In the genomic region with DNA sequence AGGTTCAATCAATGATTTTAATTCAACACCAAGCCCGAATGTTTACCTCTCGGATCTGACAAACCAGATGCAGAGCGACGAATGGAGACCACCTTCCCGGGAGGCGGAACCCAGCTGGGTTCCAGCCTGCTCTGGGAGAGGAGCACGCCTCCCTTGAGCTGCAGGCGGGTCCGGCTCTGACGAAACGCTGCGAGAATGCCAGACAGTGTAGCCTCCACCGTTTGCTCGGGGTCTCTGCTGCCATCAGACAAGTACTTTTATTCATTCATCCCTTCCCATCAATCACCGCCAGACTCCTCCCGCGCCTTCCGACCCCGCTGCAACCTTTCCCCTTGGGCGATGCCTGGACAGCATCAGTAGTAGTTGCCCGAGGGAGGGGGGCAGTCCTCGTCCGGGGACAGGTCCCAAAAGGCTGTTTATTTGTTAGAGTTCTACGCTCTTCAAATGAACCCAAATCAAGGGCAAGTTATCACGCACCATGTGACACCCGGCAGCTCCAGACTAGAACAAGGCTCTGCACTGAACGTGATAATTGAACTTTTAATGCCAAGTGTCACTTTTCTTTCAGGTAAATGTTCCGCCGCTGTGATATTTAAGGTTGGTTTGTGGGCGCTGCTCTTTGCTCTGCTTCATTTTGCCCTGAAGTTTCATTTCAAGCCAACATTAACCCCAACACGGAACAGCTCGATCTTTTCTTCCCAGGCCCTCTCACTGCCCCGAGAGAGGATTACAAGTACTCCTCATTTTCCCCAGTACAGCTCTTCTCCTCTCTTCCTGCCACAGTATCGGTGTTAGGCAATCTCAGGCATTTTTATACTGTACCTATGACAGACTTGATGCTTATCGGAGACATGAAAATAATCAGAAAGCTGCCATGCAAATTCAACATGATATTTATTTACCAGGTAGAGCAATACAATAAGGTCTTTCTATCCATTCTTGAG, we compare ENCODE assay signal across 9 cellular contexts. TPM values are rescaled to one million over a fixed set of nuclear protein-coding genes. Genes with fewer than 3 reads are reported as not detected.
A peak's percentile ranks its signal among the peaks of the same experiment; 100 is the strongest.
DNase-seq lines count a peak whose midpoint lies in the region; FAIRE-seq and TF ChIP-seq lines count a peak whose summit lies in the region.
"Had no signal": no experiment of that assay in that cellular context is flagged by ENCODE, and none has a peak within 500 bp of the region (broad histone marks: within the 10 kb centered on the region; RNA-seq: fewer than 3 reads in every experiment).

No MANE protein-coding gene starts in this region.

- no peak for FAIRE-seq in HTR-8/SVneo (lab: Jason Lieb, UNC)
- FAIRE-seq: TTC549 had no signal

- DNase-seq in NCI-H82 (lab: John Stamatoyannopoulos, UW) (peak; percentile 55), NCI-H82 treated with DMSO at 0.1 percent for 48 hours (lab: John Stamatoyannopoulos, UW; ENCODE audit: unreplicated experiment) (no peak), amniotic epithelial cell (ENCODE audit: low read depth) (peak; percentile 3), iPS DF 6.9 (ENCODE audit: low read depth, low spot score) (no peak), HTR-8/SVneo (ENCODE audit: insufficient read length, low spot score) (no peak), RWPE1 (ENCODE audit: low spot score) (no peak)
- no peak for DNase-seq in activated CD4-positive, alpha-beta T cell treated with anti-CD3 and anti-CD28 coated beads for 4 hours

- H3K4me1 ChIP-seq in iPS DF 6.9 (ENCODE audit: control insufficient read depth, insufficient read depth, low read length) (no peaks in the 10 kb centered on the region; the same call in 1 of the 2 replicates), skeletal muscle satellite cell (ENCODE audit: control insufficient read depth, insufficient read depth, low read length) (peaks cover 14% of the 10 kb centered on the region)

- CTCF ChIA-PET in RWPE1 (lab: Yijun Ruan, JAX): interaction anchor here (0.5 to 0.6 kb wide), 3 partner anchors 20 to 1076 kb away, joined by 3 read pairs; no protein-coding TSS in a partner anchor

- POLR2A ChIA-PET in RWPE1 (lab: Yijun Ruan, JAX; ENCODE audit: low non-redundant PET): no interaction called here

- H3K9ac ChIP-seq in skeletal muscle satellite cell (ENCODE audit: low read depth, low read length): peak overlapping the region; percentile 65

- H3K27me3 ChIP-seq in iPS DF 6.9 (ENCODE audit: control insufficient read depth, insufficient read depth, low read length) (no peaks in the 10 kb centered on the region), skeletal muscle satellite cell (ENCODE audit: control insufficient read depth, insufficient read depth, low read length) (peaks cover 7% of the 10 kb centered on the region)

- peak overlapping the region; percentile 99 for H3K4me2 ChIP-seq in skeletal muscle satellite cell (ENCODE audit: low read length)

- H3K9me3 ChIP-seq in iPS DF 6.9 (ENCODE audit: control insufficient read depth, insufficient read depth, low read length): no peaks in the 10 kb centered on the region
- no peaks in the 10 kb centered on the region for H3K9me3 ChIP-seq in skeletal muscle satellite cell (replicated peaks; ENCODE audit: low read length)

- H3K27ac ChIP-seq in iPS DF 6.9 (ENCODE audit: low read length) (no peak overlapping the region), RWPE1 (no peak overlapping the region)

- no CpG with 5 or more reads among the region's 35 CpGs for WGBS in iPS DF 6.9 (ENCODE audit: insufficient coverage, insufficient read length)

- H3K4me3 ChIP-seq in iPS DF 6.9 (ENCODE audit: low read length) (peak overlapping the region; percentile 76; the same call in 1 of the 2 replicates), skeletal muscle satellite cell (ENCODE audit: low read length) (peak overlapping the region; percentile 78)

- no peaks in the 10 kb centered on the region for H3K36me3 ChIP-seq in iPS DF 6.9 (ENCODE audit: control insufficient read depth, insufficient read depth, low read length)
- no peaks in the 10 kb centered on the region for H3K36me3 ChIP-seq in skeletal muscle satellite cell (ENCODE audit: insufficient read depth, low read length)

- no peak for TF ChIP-seq CTCF in RWPE1 (conservative IDR thresholded peaks at IDR 0.05; ENCODE audit: low read depth)

RNA-seq across cellular contexts. Expression of a gene that starts 1.0 kb away (rescaled TPM):
- 6.3 and 12.9 TPM in 2 replicates for total RNA-seq in skeletal muscle satellite cell (2012; rRNA removed)

Comparison
In these comparisons a context has a peak if more than half of its experiments do, and no peak if none do; other contexts are left out.
1. DNase-seq: peak in NCI-H82 (single experiment) and amniotic epithelial cell (single experiment); none in NCI-H82 treated with DMSO at 0.1 percent for 48 hours (single experiment), iPS DF 6.9 (single experiment), HTR-8/SVneo (single experiment), RWPE1 (single experiment) and activated CD4-positive, alpha-beta T cell treated with anti-CD3 and anti-CD28 coated beads for 4 hours (0 of 2).